1 cellular context compared by ENCODE assay signal in genomic region chr1:55428944-55429931, GRCh38.
TF ChIP-seq lines count a peak whose summit lies in the region.

No MANE protein-coding gene starts in this region.

TF ChIP-seq in HepG2, 621 proteins besides CTCF, POLR2A, EP300 and RAD21 (continued from another document and continues in another):
- TF ChIP-seq ZBED4 (CRISPR knock-in tag; IDR thresholded peaks at IDR 0.05; ENCODE audit: borderline replicate concordance) (peak; percentile 59; the same call in 1 of the 2 replicates), ZNF383 (CRISPR knock-in tag; IDR thresholded peaks at IDR 0.05; ENCODE audit: borderline replicate concordance) (no peak), ZNF235 (CRISPR knock-in tag; IDR thresholded peaks at IDR 0.05; ENCODE audit: borderline replicate concordance) (no peak), PRDM10 (CRISPR knock-in tag; IDR thresholded peaks at IDR 0.05; ENCODE audit: low read depth) (peak; percentile 96), ATF5 (CRISPR knock-in tag; IDR thresholded peaks at IDR 0.05; ENCODE audit: low read depth) (no peak), FOXM1 (CRISPR knock-in tag; IDR thresholded peaks at IDR 0.05) (no peak), ZNF746 (CRISPR knock-in tag; IDR thresholded peaks at IDR 0.05) (peak; percentile 80), ZNF737 (CRISPR knock-in tag; IDR thresholded peaks at IDR 0.05; ENCODE audit: borderline replicate concordance) (no peak), KLF6 (CRISPR knock-in tag; IDR thresholded peaks at IDR 0.05) (peak; percentile 83), HMGA1 (CRISPR knock-in tag; conservative IDR thresholded peaks at IDR 0.05) (no peak), PHF20 (CRISPR knock-in tag; IDR thresholded peaks at IDR 0.05) (no peak), THAP9 (CRISPR knock-in tag; IDR thresholded peaks at IDR 0.05; ENCODE audit: borderline replicate concordance) (0 out of 2 replicates have a peak, but pooled peaks have one; percentile 36), FOXO1 (CRISPR knock-in tag; IDR thresholded peaks at IDR 0.05) (peak; percentile 91), SMYD3 (CRISPR knock-in tag; IDR thresholded peaks at IDR 0.05) (0 out of 2 replicates have a peak, but pooled peaks have one; percentile 40), IRX3 (CRISPR knock-in tag; IDR thresholded peaks at IDR 0.05; ENCODE audit: borderline replicate concordance, low read depth) (no peak), ZNF337 (CRISPR knock-in tag; IDR thresholded peaks at IDR 0.05; ENCODE audit: borderline replicate concordance, low read depth) (no peak), NONO (IDR thresholded peaks at IDR 0.05) (no peak), NONO (CRISPR knock-in tag; conservative IDR thresholded peaks at IDR 0.05) (no peak; the same call in 1 of the 2 replicates), MAZ (IDR thresholded peaks at IDR 0.05; ENCODE audit: borderline replicate concordance, low read depth, low read length) (no peak), MAZ (CRISPR knock-in tag; IDR thresholded peaks at IDR 0.05; ENCODE audit: low read depth) (peak; percentile 41; the same call in 1 of the 2 replicates), ZC3H13 (CRISPR knock-in tag; IDR thresholded peaks at IDR 0.05) (no peak), NFRKB (IDR thresholded peaks at IDR 0.05) (no peak), MXD1 (CRISPR knock-in tag; IDR thresholded peaks at IDR 0.05) (no peak), CERS6 (CRISPR knock-in tag; IDR thresholded peaks at IDR 0.05) (no peak), ZNF576 (CRISPR knock-in tag; IDR thresholded peaks at IDR 0.05) (no peak), RFX5 (IDR thresholded peaks at IDR 0.05; ENCODE audit: low read depth, low read length) (no peak), U2AF2 (IDR thresholded peaks at IDR 0.05; ENCODE audit: low read depth, low read length) (no peak), ZNF670 (CRISPR knock-in tag; IDR thresholded peaks at IDR 0.05; ENCODE audit: borderline replicate concordance) (peak; percentile 71; the same call in 1 of the 2 replicates), ZBTB46 (CRISPR knock-in tag; IDR thresholded peaks at IDR 0.05; ENCODE audit: borderline replicate concordance) (no peak), TCF7 (IDR thresholded peaks at IDR 0.05; ENCODE audit: low read depth) (peak; percentile 99), PITX1 (CRISPR knock-in tag; IDR thresholded peaks at IDR 0.05) (peak; percentile 93), MEIS2 (CRISPR knock-in tag; IDR thresholded peaks at IDR 0.05) (no peak), ZNF598 (CRISPR knock-in tag; IDR thresholded peaks at IDR 0.05; ENCODE audit: borderline replicate concordance) (no peak), STAT5B (CRISPR knock-in tag; IDR thresholded peaks at IDR 0.05) (no peak), MYC (CRISPR knock-in tag; IDR thresholded peaks at IDR 0.05; ENCODE audit: borderline replicate concordance) (no peak; the same call in 1 of the 2 replicates), THYN1 (CRISPR knock-in tag; IDR thresholded peaks at IDR 0.05; ENCODE audit: borderline replicate concordance, low read depth) (no peak), ZNF644 (CRISPR knock-in tag; IDR thresholded peaks at IDR 0.05; ENCODE audit: low read depth) (peak; percentile 98), ZNF768 (CRISPR knock-in tag; IDR thresholded peaks at IDR 0.05) (no peak), MLLT10 (CRISPR knock-in tag; IDR thresholded peaks at IDR 0.05) (no peak), GZF1 (CRISPR knock-in tag; IDR thresholded peaks at IDR 0.05) (0 out of 2 replicates have a peak, but pooled peaks have one; percentile 39), RORA (CRISPR knock-in tag; IDR thresholded peaks at IDR 0.05) (no peak), IKZF1 (IDR thresholded peaks at IDR 0.05) (no peak), ZSCAN9 (CRISPR knock-in tag; IDR thresholded peaks at IDR 0.05; ENCODE audit: borderline replicate concordance) (peak; percentile 94; the same call in 1 of the 2 replicates), HINFP (CRISPR knock-in tag; IDR thresholded peaks at IDR 0.05; ENCODE audit: low read depth) (no peak), BRD4 (CRISPR knock-in tag; IDR thresholded peaks at IDR 0.05) (no peak), ZNF652 (CRISPR knock-in tag; IDR thresholded peaks at IDR 0.05; ENCODE audit: borderline replicate concordance, low read depth) (peak; percentile 12; the same call in 1 of the 2 replicates), FUBP1 (CRISPR knock-in tag; IDR thresholded peaks at IDR 0.05; ENCODE audit: borderline replicate concordance) (no peak; the same call in 1 of the 2 replicates)
